2 cellular contexts compared by ENCODE assay signal in genomic region chr7:81621893-81622292, GRCh38.
TF ChIP-seq lines count a peak whose summit lies in the region.

No MANE protein-coding gene starts in this region.

TF ChIP-seq in IMR-90, 13 proteins besides CTCF, POLR2A, EP300 and RAD21:
- no peak for TF ChIP-seq CHD1 (IDR thresholded peaks at IDR 0.05; ENCODE audit: low read depth, low read length)
- TF ChIP-seq MXI1 (IDR thresholded peaks at IDR 0.05; ENCODE audit: borderline replicate concordance, low read depth, low read length): no peak
- TF ChIP-seq CEBPB (IDR thresholded peaks at IDR 0.05; ENCODE audit: low read depth, low read length): no peak
- TF ChIP-seq NFE2L2 (IDR thresholded peaks at IDR 0.05; ENCODE audit: low read depth, low read length): no peak
- no peak for TF ChIP-seq BHLHE40 (IDR thresholded peaks at IDR 0.05; ENCODE audit: low read depth, low read length)
- TF ChIP-seq FOS (IDR thresholded peaks at IDR 0.05; ENCODE audit: low read depth, low read length): no peak
- no peak for TF ChIP-seq RCOR1 (IDR thresholded peaks at IDR 0.05; ENCODE audit: insufficient replicate concordance, low read length)
- no peak for TF ChIP-seq ELK1 (IDR thresholded peaks at IDR 0.05; ENCODE audit: borderline replicate concordance, low read depth, low read length)
- TF ChIP-seq MAZ (IDR thresholded peaks at IDR 0.05; ENCODE audit: borderline replicate concordance, low read depth, low read length): no peak
- TF ChIP-seq RFX5 (IDR thresholded peaks at IDR 0.05; ENCODE audit: low read depth, low read length): no peak
- no peak for TF ChIP-seq USF2 (IDR thresholded peaks at IDR 0.05; ENCODE audit: low read depth, low read length)
- TF ChIP-seq MAFK (IDR thresholded peaks at IDR 0.05; ENCODE audit: low read depth, low read length): no peak
- TF ChIP-seq SMC3 (IDR thresholded peaks at IDR 0.05; ENCODE audit: low read depth, low read length): no peak

TF ChIP-seq in SK-N-SH, 30 proteins besides CTCF, POLR2A, EP300 and RAD21:
- TF ChIP-seq JUND (IDR thresholded peaks at IDR 0.05) (no peak), EZH2phosphoT487 (IDR thresholded peaks at IDR 0.05; ENCODE audit: borderline replicate concordance, low read depth) (no peak), RCOR1 (IDR thresholded peaks at IDR 0.05; ENCODE audit: low read length) (peak; percentile 87), CHD2 (IDR thresholded peaks at IDR 0.05; ENCODE audit: low read length, partially characterized antibody) (peak; percentile 19), TCF12 (IDR thresholded peaks at IDR 0.05) (peak; percentile 19; the same call in 1 of the 2 replicates), TAF1 (IDR thresholded peaks at IDR 0.05; ENCODE audit: borderline replicate concordance, low read depth, low read length) (no peak)
